Comparison of ENCODE assay signal across 8 cellular contexts in the genomic region with DNA sequence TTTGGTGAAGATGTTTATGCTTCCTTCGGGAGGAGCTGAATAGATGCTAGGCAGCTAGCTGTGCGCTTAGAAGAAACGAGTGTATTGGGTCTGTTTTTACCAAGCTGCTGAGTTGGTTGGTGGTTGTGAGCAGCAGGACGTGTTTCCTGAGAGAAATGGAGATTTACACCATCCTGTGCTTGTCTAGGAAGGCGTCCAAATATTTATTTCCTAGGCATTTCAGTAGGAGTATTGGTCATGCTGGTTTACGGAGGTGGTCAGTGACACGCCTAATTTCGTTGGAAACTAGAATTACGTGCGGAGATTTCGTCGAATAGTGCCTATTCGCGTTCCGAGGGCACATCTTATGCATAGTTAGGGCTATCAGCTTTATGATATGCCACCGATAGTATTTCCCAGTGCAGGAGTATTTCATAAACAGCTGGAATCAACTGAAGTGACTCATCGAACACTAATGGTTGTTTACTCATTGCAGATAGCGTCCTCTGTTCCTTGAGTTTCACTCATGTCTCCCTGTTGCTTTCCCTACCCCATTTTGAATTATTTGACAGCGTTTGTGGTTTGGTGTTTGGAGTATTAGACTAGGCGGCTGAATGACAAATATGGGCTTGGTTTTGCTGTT. TPM values are rescaled to one million over a fixed set of nuclear protein-coding genes. Genes with fewer than 3 reads are reported as not detected.
DNase-seq lines count a peak whose midpoint lies in the region; ATAC-seq, FAIRE-seq and TF ChIP-seq lines count a peak whose summit lies in the region.

No MANE protein-coding gene starts in this region.

- peak overlapping the region; percentile 16; the same call in 1 of the 2 replicates for H2AFZ ChIP-seq in OCI-LY3 (ENCODE audit: low read depth, low read length)

- FAIRE-seq in D721Med (lab: Jason Lieb, UNC), result no peak

- H3K4me3 ChIP-seq in A673 (ENCODE audit: low read depth, low read length, poor library complexity, severe bottlenecking), result peak overlapping the region; percentile 76
- H3K4me3 ChIP-seq in GM08714 (ENCODE audit: low read length), result peak overlapping the region; percentile 96
- H3K4me3 ChIP-seq in OCI-LY3 (ENCODE audit: low read length), result peak overlapping the region; percentile 94
- peak overlapping the region; percentile 58 to 72 (median 61) for H3K4me3 ChIP-seq in right lobe of liver
- H3K4me3 ChIP-seq in testis, result peak overlapping the region; percentile 78 to 82

- no TSS peak for BruUV-seq in A673 (replicated peaks; lab: Mats Ljungman, UMichigan)

- DNase-seq in A673 (ENCODE audit: low spot score), result peak; percentile 38
- no peak for DNase-seq in chondrocyte (ENCODE audit: low spot score)
- no peak for DNase-seq in right lobe of liver
- DNase-seq in testis, result no peak
- DNase-seq in D721Med (ENCODE audit: insufficient read length, low spot score), result no peak

- TF ChIP-seq POLR2A in right lobe of liver (IDR thresholded peaks at IDR 0.05), result no peak
- no peak for TF ChIP-seq POLR2A in testis (IDR thresholded peaks at IDR 0.05)

- no peaks in the 10 kb centered on the region for H3K27me3 Mint-ChIP-seq in chondrocyte (ENCODE audit: low read depth)

- TF ChIP-seq CTCF in A673 (conservative IDR thresholded peaks at IDR 0.05; ENCODE audit: low read depth, low read length) (no peak), OCI-LY3 (IDR thresholded peaks at IDR 0.05; ENCODE audit: low read depth, low read length) (no peak), chondrocyte (IDR thresholded peaks at IDR 0.05) (no peak), right lobe of liver (IDR thresholded peaks at IDR 0.05) (no peak), testis (IDR thresholded peaks at IDR 0.05) (no peak), D721Med (IDR thresholded peaks at IDR 0.05; ENCODE audit: insufficient read depth, missing control alignments) (no peak)

- H3K4me2 ChIP-seq in OCI-LY3 (ENCODE audit: low read length), result peak overlapping the region; percentile 92

- peaks cover 65% of the 10 kb centered on the region for H3K79me2 ChIP-seq in OCI-LY3 (ENCODE audit: low read length)

- CTCF ChIA-PET in A673 (lab: Charles Lee), result interaction anchor here (1.2 kb wide), 1 partner anchor 60 kb away, joined by 5 read pairs; no protein-coding TSS in a partner anchor

- POLR2A ChIA-PET in A673 (lab: Charles Lee; ENCODE audit: low non-redundant PET), result no interaction called here

- 0% methylated on average over 20 of the region's 20 CpGs for WGBS in right lobe of liver (ENCODE audit: insufficient coverage, low coverage, low lambda C conversion rate, missing lambda C conversion rate)
- WGBS in testis, 2 donors, result 1 to 2% methylated on average over 20 of the region's 20 CpGs

- ATAC-seq in HG03095 (IDR thresholded peaks at IDR 0.05; ENCODE audit: unreplicated experiment), result peak; percentile 27
- ATAC-seq in right lobe of liver, result peak; percentile 25 to 69 (median 34)

- H3K36me3 ChIP-seq in A673 (ENCODE audit: insufficient read depth, low read length, poor library complexity, severe bottlenecking) (no peaks in the 10 kb centered on the region), OCI-LY3 (replicated peaks; ENCODE audit: low read depth, low read length) (peaks cover 11% of the 10 kb centered on the region), right lobe of liver (no peaks in the 10 kb centered on the region), testis (ENCODE audit: low read depth, missing control alignments) (no peaks in the 10 kb centered on the region)

- peaks cover 30% of the 10 kb centered on the region for H3K4me1 ChIP-seq in A673 (ENCODE audit: insufficient read depth, low read length, poor library complexity, severe bottlenecking)
- H3K4me1 ChIP-seq in OCI-LY3 (ENCODE audit: low read length), result peaks cover 28% of the 10 kb centered on the region
- peaks cover 0 to 12% (median 3%) of the 10 kb centered on the region in 4 donors for H3K4me1 ChIP-seq in right lobe of liver
- H3K4me1 ChIP-seq in testis, result no peaks in the 10 kb centered on the region

- intact Hi-C loops in A673 (cut with micrococcal nuclease; ENCODE audit: unreplicated experiment) (no loop called here), right lobe of liver (cut with DNase I) (no loop called here), testis (cut with DNase I; ENCODE audit: low total_unique reads) (no loop called here)

- H3K36me3 Mint-ChIP-seq in chondrocyte (ENCODE audit: low read depth), result no peaks in the 10 kb centered on the region

- H3K9me3 Mint-ChIP-seq in chondrocyte (ENCODE audit: low read depth), result no peaks in the 10 kb centered on the region

- peak overlapping the region; percentile 79 for H3K9ac ChIP-seq in OCI-LY3 (ENCODE audit: low read length)

- no peaks in the 10 kb centered on the region for H3K9me3 ChIP-seq in A673 (ENCODE audit: low read depth, low read length, poor library complexity, severe bottlenecking)
- H3K9me3 ChIP-seq in OCI-LY3 (ENCODE audit: insufficient read depth, low read length), result no peaks in the 10 kb centered on the region
- no peaks in the 10 kb centered on the region for H3K9me3 ChIP-seq in right lobe of liver
- no peaks in the 10 kb centered on the region for H3K9me3 ChIP-seq in testis

- peaks cover 14% of the 10 kb centered on the region for H4K20me1 ChIP-seq in OCI-LY3 (ENCODE audit: insufficient read depth, low read length)

- H3K27ac Mint-ChIP-seq in chondrocyte (ENCODE audit: unreplicated experiment), result peak overlapping the region; percentile 98

- H3K4me1 Mint-ChIP-seq in chondrocyte (ENCODE audit: low read depth), result peaks cover 25% of the 10 kb centered on the region

- peak overlapping the region; percentile 89 for H3K4me3 Mint-ChIP-seq in chondrocyte (ENCODE audit: unreplicated experiment)

- H3K27ac ChIP-seq in A673 (ENCODE audit: low read depth, low read length, poor library complexity, severe bottlenecking) (peak overlapping the region; percentile 89), OCI-LY3 (ENCODE audit: low read length) (peak overlapping the region; percentile 64), right lobe of liver (peak overlapping the region; percentile 95 to 99 (median 95)), testis (peak overlapping the region; percentile 98)

- H3K27me3 ChIP-seq in A673 (replicated peaks; ENCODE audit: insufficient read depth, low read depth, low read length, poor library complexity), result no peaks in the 10 kb centered on the region
- no peaks in the 10 kb centered on the region for H3K27me3 ChIP-seq in OCI-LY3 (ENCODE audit: low read depth, low read length)
- H3K27me3 ChIP-seq in right lobe of liver, result no peaks in the 10 kb centered on the region
- no peaks in the 10 kb centered on the region for H3K27me3 ChIP-seq in testis

RNA-seq across cellular contexts. Expression of a gene that starts 0.8 kb away (rescaled TPM):
- total RNA-seq in A673 (2021) (138 and 160 TPM in 2 replicates), chondrocyte (31.3 to 40.2 TPM (median 36.1 TPM) in 3 replicates), right lobe of liver (10 to 100 TPM; 15.6 to 36.5 (median 25.5) TPM), testis (10 to 100 TPM; 42.3 to 44.0 TPM)
- polyA plus RNA-seq in testis (ENCODE audit: insufficient read depth, low read depth, low replicate concordance), result 52.9 TPM
